8 cellular contexts compared by ENCODE assay signal in genomic region chr6:30515967-30516753, GRCh38. TPM values are rescaled to one million over a fixed set of nuclear protein-coding genes. Genes with fewer than 3 reads are reported as not detected.
DNase-seq lines count a peak whose midpoint lies in the region; ATAC-seq and TF ChIP-seq lines count a peak whose summit lies in the region.

No MANE protein-coding gene starts in this region.

- no peaks in the 10 kb centered on the region for H3K36me3 ChIP-seq in CD8-positive, alpha-beta memory T cell (ENCODE audit: insufficient read depth, low read length)

- no peaks in the 10 kb centered on the region for H3K27me3 Mint-ChIP-seq in CD8-positive, alpha-beta memory T cell
- peaks cover 16% of the 10 kb centered on the region for H3K27me3 Mint-ChIP-seq in nephron (ENCODE audit: low read depth)

- peaks cover 4% of the 10 kb centered on the region for H3K9me3 ChIP-seq in CD8-positive, alpha-beta memory T cell (ENCODE audit: low read length)

- POLR2A ChIA-PET in CD8-positive, alpha-beta memory T cell (lab: Charles Lee): interaction anchor here (0.6 to 2.9 kb wide), 16 partner anchors 12 to 346 kb away, joined by 3 to 41 read pairs (median 4); partner anchors contain the start of genes ABCF1, MRPS18B and PPP1R10

- CTCF ChIA-PET in CD8-positive, alpha-beta memory T cell (lab: Charles Lee): interaction anchor here (0.9 to 12.3 kb wide), 7 partner anchors 14 to 212 kb away, joined by 3 to 113 read pairs (median 14); no protein-coding TSS in a partner anchor

- peak overlapping the region; percentile 75 to 93 (median 90) for H3K4me3 Mint-ChIP-seq in CD8-positive, alpha-beta memory T cell
- H3K4me3 Mint-ChIP-seq in nephron: peak overlapping the region; percentile 86 to 95 (median 92)

- peak; percentile 69 for ATAC-seq in GM19463 (IDR thresholded peaks at IDR 0.05; ENCODE audit: unreplicated experiment)
- ATAC-seq in stimulated activated naive CD8-positive, alpha-beta T cell treated with anti-CD3 and anti-CD28 coated beads, Interleukin-15, Interleukin-2, amounts not matched to agents 100 U/mL and 50 U/mL, for 24 hours: peak; percentile 93

- TF ChIP-seq CTCF in foreskin fibroblast (IDR thresholded peaks at IDR 0.05; ENCODE audit: low read depth, low read length) (no peak), nephron (IDR thresholded peaks at IDR 0.05; ENCODE audit: unreplicated experiment in 3 of 3) (no peak)

- H3K27ac ChIP-seq in CD8-positive, alpha-beta memory T cell (ENCODE audit: low read depth, low read length): peak overlapping the region; percentile 83

- H3K4me1 ChIP-seq in CD8-positive, alpha-beta memory T cell (ENCODE audit: insufficient read depth, low read length): peaks cover 50% of the 10 kb centered on the region

- H3K36me3 Mint-ChIP-seq in CD8-positive, alpha-beta memory T cell: peaks cover 0 to 19% (median 0%) of the 10 kb centered on the region in 3 donors
- no peaks in the 10 kb centered on the region for H3K36me3 Mint-ChIP-seq in nephron (ENCODE audit: low read depth)

- H3K27ac Mint-ChIP-seq in CD8-positive, alpha-beta memory T cell: peak overlapping the region; percentile 85 to 99 (median 98)
- H3K27ac Mint-ChIP-seq in nephron: peak overlapping the region; percentile 98 to 100 (median 99)

- peak overlapping the region; percentile 58 for H3K4me3 ChIP-seq in CD8-positive, alpha-beta memory T cell (ENCODE audit: low read length)
- H3K4me3 ChIP-seq in foreskin fibroblast (ENCODE audit: low read depth in 1 of 2, low read length in 2 of 2): peak overlapping the region; percentile 51 to 64

- H3K27me3 ChIP-seq in CD8-positive, alpha-beta memory T cell (ENCODE audit: insufficient read depth, low read length, poor library complexity, severe bottlenecking): no peaks in the 10 kb centered on the region

- peaks cover 51 to 65% (median 63%) of the 10 kb centered on the region in 3 donors for H3K4me1 Mint-ChIP-seq in CD8-positive, alpha-beta memory T cell
- peaks cover 7% of the 10 kb centered on the region for H3K4me1 Mint-ChIP-seq in nephron

- DNase-seq in CD8-positive, alpha-beta memory T cell: peak; percentile 79 to 95 (median 95)
- peak; percentile 94 for DNase-seq in HT-29 (ENCODE audit: low spot score)
- DNase-seq in SIG-M5 treated with dmso at 0.1 percent for 504 hours (lab: John Stamatoyannopoulos, UW; ENCODE audit: unreplicated experiment): peak; percentile 99
- DNase-seq in activated naive CD4-positive, alpha-beta T cell (lab: John Stamatoyannopoulos, UW): peak; percentile 42 to 82 (median 64)
- peak; percentile 93 to 97 for DNase-seq in foreskin fibroblast
- DNase-seq in stimulated activated naive CD8-positive, alpha-beta T cell treated with anti-CD3 and anti-CD28 coated beads, Interleukin-15, Interleukin-2, amounts not matched to agents 100 U/mL and 50 U/mL, for 24 hours: peak; percentile 87

- H3K9me3 Mint-ChIP-seq in CD8-positive, alpha-beta memory T cell: peaks cover 3 to 13% (median 7%) of the 10 kb centered on the region in 5 donors
- no peaks in the 10 kb centered on the region for H3K9me3 Mint-ChIP-seq in nephron

RNA-seq across cellular contexts. Expression of gene HLA-E, which starts 26.9 kb away (rescaled TPM):
- 100 to 1,000 TPM; 502 to 511 TPM for total RNA-seq in CD8-positive, alpha-beta memory T cell
- 2,881 TPM for polyA plus RNA-seq in CD8-positive, alpha-beta memory T cell
- 99.5 and 117 TPM in 2 replicates for total RNA-seq in HT-29 (2014; rRNA removed; shearing (Covaris generic))

RNA-seq across cellular contexts. Expression of gene GNL1, which starts 40.1 kb away (rescaled TPM):
- total RNA-seq in CD8-positive, alpha-beta memory T cell: 100 to 1,000 TPM; 100 to 102 TPM
- 49.8 TPM for polyA plus RNA-seq in CD8-positive, alpha-beta memory T cell
- total RNA-seq in HT-29 (2014; rRNA removed; shearing (Covaris generic)): 72.9 and 73.4 TPM in 2 replicates

RNA-seq across cellular contexts. Expression of gene PRR3, which starts 40.9 kb away (rescaled TPM):
- 10 to 100 TPM; 28.2 to 28.9 TPM for total RNA-seq in CD8-positive, alpha-beta memory T cell
- 8.9 TPM for polyA plus RNA-seq in CD8-positive, alpha-beta memory T cell
- 5.1 and 7.7 TPM in 2 replicates for total RNA-seq in HT-29 (2014; rRNA removed; shearing (Covaris generic))

RNA-seq across cellular contexts. Expression of gene ABCF1, which starts 55.1 kb away (rescaled TPM):
- 100 to 1,000 TPM; 127 to 133 TPM for total RNA-seq in CD8-positive, alpha-beta memory T cell
- 54.0 TPM for polyA plus RNA-seq in CD8-positive, alpha-beta memory T cell
- total RNA-seq in HT-29 (2014; rRNA removed; shearing (Covaris generic)): 57.3 and 73.4 TPM in 2 replicates

Comparison
In these comparisons a context has a peak if more than half of its experiments do, and no peak if none do; other contexts are left out.
1. Peak in every context shown above with its lines: DNase-seq, ATAC-seq, H3K4me3 ChIP-seq and H3K27ac ChIP-seq.